In the genomic region with DNA sequence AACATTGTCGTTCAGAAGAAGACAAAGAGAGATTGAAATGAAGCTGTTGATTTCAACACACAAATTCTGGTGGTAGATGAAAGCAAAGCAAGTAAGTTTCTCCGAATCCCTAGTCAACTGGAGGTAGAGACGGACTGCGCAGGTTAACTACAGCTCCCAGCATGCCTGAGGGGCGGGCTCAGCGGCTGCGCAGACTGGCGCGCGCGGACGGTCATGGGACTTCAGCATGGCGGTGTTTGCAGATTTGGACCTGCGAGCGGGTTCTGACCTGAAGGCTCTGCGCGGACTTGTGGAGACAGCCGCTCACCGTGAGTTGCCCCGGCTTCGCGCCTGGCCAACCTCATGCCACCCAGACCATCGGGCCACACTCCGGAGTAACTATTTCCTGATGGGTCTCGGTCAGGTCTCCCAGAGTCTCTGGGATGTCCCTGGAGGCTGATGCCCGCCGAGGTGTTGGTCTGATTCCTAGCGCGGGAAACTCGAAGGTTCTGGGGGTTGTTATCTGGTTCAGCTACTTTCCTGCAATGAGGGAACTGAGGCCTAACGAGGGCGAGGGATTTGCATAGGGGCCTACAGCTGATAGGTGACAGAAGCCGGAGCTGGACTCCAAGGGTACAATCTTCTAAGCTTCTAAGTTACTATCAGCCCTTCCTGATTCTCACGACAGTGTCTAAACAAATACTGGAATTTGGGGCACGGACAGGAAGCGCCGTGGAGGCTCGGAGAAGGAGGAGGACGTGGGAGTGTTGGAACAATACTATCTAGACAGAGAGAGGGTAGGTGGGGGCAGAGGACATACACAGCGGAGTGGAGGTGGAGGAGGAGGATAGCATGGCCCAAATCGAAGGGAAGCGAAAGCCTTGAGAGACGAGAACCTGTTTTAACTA, we compare ENCODE assay signal across 1 cellular context.
TF ChIP-seq lines count a peak whose summit lies in the region.

RPP30 (plus strand) TSS at position 214 of the 887 bp plus-strand sequence; CDS start at position 227, 13 bp downstream.

TF ChIP-seq in GM12878, 131 proteins besides CTCF, POLR2A, EP300 and RAD21 (continued from another document):
- TF ChIP-seq SIN3A (IDR thresholded peaks at IDR 0.05; ENCODE audit: low read depth, low read length) (no peak), NFXL1 (IDR thresholded peaks at IDR 0.05; ENCODE audit: borderline replicate concordance) (no peak), FOXM1 (IDR thresholded peaks at IDR 0.05; ENCODE audit: low read depth, low read length) (no peak), POLR2AphosphoS5 (IDR thresholded peaks at IDR 0.05; ENCODE audit: low read length) (peak; percentile 69; the same call in 1 of the 2 replicates), PML (IDR thresholded peaks at IDR 0.05; ENCODE audit: low read length) (peak; percentile 36; the same call in 1 of the 2 replicates), IKZF1 (conservative IDR thresholded peaks at IDR 0.05) (peak; percentile 92), HCFC1 (IDR thresholded peaks at IDR 0.05; ENCODE audit: low read length) (peak; percentile 95), JUND (IDR thresholded peaks at IDR 0.05; ENCODE audit: low read depth, low read length) (no peak), TAF1 (IDR thresholded peaks at IDR 0.05; ENCODE audit: borderline replicate concordance, low read depth, low read length) (peak; percentile 63; the same call in 1 of the 2 replicates), USF1 (IDR thresholded peaks at IDR 0.05; ENCODE audit: borderline replicate concordance, extremely low read length, insufficient read depth, low read depth, low read length) (peak; percentile 39), RB1 (IDR thresholded peaks at IDR 0.05; ENCODE audit: borderline replicate concordance) (peak; percentile 81; the same call in 1 of the 2 replicates), SP1 (IDR thresholded peaks at IDR 0.05; ENCODE audit: low read depth, low read length) (peak; percentile 60), RUNX3 (IDR thresholded peaks at IDR 0.05; ENCODE audit: low read length) (no peak), MTA2 (IDR thresholded peaks at IDR 0.05; ENCODE audit: low read depth) (no peak), CBFB (IDR thresholded peaks at IDR 0.05; ENCODE audit: low read depth) (0 out of 2 replicates have a peak, but pooled peaks have one; percentile 42), CREB1 (IDR thresholded peaks at IDR 0.05; ENCODE audit: low read depth) (peak; percentile 46; the same call in 1 of the 2 replicates), TARDBP (IDR thresholded peaks at IDR 0.05; ENCODE audit: borderline replicate concordance) (peak; percentile 58; the same call in 1 of the 2 replicates), ATF3 (IDR thresholded peaks at IDR 0.05; ENCODE audit: borderline replicate concordance, extremely low read depth, low read depth, low read length) (peak; percentile 41; the same call in 1 of the 2 replicates), ZNF217 (IDR thresholded peaks at IDR 0.05) (no peak), ZNF687 (IDR thresholded peaks at IDR 0.05) (peak; percentile 44; the same call in 1 of the 2 replicates), SIX5 (IDR thresholded peaks at IDR 0.05; ENCODE audit: low read depth, low read length, severe bottlenecking) (peak; percentile 92), CREM (IDR thresholded peaks at IDR 0.05; ENCODE audit: low read depth) (peak; percentile 48; the same call in 1 of the 2 replicates), MXI1 (IDR thresholded peaks at IDR 0.05; ENCODE audit: low read depth, low read length) (peak; percentile 81), ZBED1 (IDR thresholded peaks at IDR 0.05; ENCODE audit: borderline replicate concordance) (no peak), LARP7 (IDR thresholded peaks at IDR 0.05) (0 out of 2 replicates have a peak, but pooled peaks have one; percentile 35), RELB (IDR thresholded peaks at IDR 0.05; ENCODE audit: low read depth) (peak; percentile 80), MAX (IDR thresholded peaks at IDR 0.05; ENCODE audit: low read depth, low read length) (peak; percentile 21; the same call in 1 of the 2 replicates), SMAD5 (IDR thresholded peaks at IDR 0.05; ENCODE audit: low read depth) (0 out of 2 replicates have a peak, but pooled peaks have one; percentile 26), NRF1 (conservative IDR thresholded peaks at IDR 0.05; ENCODE audit: low read depth, low read length) (peak; percentile 83), RAD51 (IDR thresholded peaks at IDR 0.05) (no peak), NR2C1 (IDR thresholded peaks at IDR 0.05) (no peak), RBBP5 (conservative IDR thresholded peaks at IDR 0.05) (no peak), RELA (IDR thresholded peaks at IDR 0.05; ENCODE audit: borderline replicate concordance, partially characterized antibody) (no peak)
- TF ChIP-seq, protein P1, sequence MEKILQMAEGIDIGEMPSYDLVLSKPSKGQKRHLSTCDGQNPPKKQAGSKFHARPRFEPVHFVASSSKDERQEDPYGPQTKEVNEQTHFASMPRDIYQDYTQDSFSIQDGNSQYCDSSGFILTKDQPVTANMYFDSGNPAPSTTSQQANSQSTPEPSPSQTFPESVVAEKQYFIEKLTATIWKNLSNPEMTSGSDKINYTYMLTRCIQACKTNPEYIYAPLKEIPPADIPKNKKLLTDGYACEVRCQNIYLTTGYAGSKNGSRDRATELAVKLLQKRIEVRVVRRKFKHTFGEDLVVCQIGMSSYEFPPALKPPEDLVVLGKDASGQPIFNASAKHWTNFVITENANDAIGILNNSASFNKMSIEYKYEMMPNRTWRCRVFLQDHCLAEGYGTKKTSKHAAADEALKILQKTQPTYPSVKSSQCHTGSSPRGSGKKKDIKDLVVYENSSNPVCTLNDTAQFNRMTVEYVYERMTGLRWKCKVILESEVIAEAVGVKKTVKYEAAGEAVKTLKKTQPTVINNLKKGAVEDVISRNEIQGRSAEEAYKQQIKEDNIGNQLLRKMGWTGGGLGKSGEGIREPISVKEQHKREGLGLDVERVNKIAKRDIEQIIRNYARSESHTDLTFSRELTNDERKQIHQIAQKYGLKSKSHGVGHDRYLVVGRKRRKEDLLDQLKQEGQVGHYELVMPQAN (conservative IDR thresholded peaks at IDR 0.05): 0 out of 2 replicates have a peak, but pooled peaks have one; percentile 50
- TF ChIP-seq, protein P2, sequence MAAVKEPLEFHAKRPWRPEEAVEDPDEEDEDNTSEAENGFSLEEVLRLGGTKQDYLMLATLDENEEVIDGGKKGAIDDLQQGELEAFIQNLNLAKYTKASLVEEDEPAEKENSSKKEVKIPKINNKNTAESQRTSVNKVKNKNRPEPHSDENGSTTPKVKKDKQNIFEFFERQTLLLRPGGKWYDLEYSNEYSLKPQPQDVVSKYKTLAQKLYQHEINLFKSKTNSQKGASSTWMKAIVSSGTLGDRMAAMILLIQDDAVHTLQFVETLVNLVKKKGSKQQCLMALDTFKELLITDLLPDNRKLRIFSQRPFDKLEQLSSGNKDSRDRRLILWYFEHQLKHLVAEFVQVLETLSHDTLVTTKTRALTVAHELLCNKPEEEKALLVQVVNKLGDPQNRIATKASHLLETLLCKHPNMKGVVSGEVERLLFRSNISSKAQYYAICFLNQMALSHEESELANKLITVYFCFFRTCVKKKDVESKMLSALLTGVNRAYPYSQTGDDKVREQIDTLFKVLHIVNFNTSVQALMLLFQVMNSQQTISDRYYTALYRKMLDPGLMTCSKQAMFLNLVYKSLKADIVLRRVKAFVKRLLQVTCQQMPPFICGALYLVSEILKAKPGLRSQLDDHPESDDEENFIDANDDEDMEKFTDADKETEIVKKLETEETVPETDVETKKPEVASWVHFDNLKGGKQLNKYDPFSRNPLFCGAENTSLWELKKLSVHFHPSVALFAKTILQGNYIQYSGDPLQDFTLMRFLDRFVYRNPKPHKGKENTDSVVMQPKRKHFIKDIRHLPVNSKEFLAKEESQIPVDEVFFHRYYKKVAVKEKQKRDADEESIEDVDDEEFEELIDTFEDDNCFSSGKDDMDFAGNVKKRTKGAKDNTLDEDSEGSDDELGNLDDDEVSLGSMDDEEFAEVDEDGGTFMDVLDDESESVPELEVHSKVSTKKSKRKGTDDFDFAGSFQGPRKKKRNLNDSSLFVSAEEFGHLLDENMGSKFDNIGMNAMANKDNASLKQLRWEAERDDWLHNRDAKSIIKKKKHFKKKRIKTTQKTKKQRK (IDR thresholded peaks at IDR 0.05; ENCODE audit: low read depth, low read length): no peak
